2 cellular contexts compared by ENCODE assay signal in the genomic region with DNA sequence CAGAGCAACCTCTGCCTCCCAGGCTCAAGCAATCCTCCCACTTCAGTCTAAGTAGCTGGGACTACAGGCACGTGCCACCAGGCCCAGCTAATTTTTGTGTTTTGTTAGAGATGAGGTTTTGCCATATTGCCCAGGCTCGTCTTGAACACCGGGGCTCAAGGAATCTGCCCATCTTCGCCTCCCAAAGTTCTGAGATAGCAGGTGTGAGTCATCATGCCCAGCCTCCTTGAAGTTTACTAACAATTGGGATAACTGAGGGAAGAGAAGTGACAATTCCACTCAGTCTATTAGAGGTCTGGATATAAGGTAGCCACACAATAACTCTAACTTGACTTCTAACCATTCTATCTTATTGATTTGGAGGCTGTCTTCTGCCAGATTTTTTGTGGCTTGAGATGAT.
TF ChIP-seq lines count a peak whose summit lies in the region.

No MANE protein-coding gene starts in this region.

TF ChIP-seq in IMR-90, 13 proteins besides CTCF, POLR2A, EP300 and RAD21:
- TF ChIP-seq, protein P1, sequence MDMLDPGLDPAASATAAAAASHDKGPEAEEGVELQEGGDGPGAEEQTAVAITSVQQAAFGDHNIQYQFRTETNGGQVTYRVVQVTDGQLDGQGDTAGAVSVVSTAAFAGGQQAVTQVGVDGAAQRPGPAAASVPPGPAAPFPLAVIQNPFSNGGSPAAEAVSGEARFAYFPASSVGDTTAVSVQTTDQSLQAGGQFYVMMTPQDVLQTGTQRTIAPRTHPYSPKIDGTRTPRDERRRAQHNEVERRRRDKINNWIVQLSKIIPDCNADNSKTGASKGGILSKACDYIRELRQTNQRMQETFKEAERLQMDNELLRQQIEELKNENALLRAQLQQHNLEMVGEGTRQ (IDR thresholded peaks at IDR 0.05; ENCODE audit: low read depth, low read length) = no peak
- TF ChIP-seq FOS (IDR thresholded peaks at IDR 0.05; ENCODE audit: low read depth, low read length) (no peak), CHD1 (IDR thresholded peaks at IDR 0.05; ENCODE audit: low read depth, low read length) (no peak), MAFK (IDR thresholded peaks at IDR 0.05; ENCODE audit: low read depth, low read length) (no peak), MAZ (IDR thresholded peaks at IDR 0.05; ENCODE audit: borderline replicate concordance, low read depth, low read length) (no peak), CEBPB (IDR thresholded peaks at IDR 0.05; ENCODE audit: low read depth, low read length) (no peak), RFX5 (IDR thresholded peaks at IDR 0.05; ENCODE audit: low read depth, low read length) (no peak), SMC3 (IDR thresholded peaks at IDR 0.05; ENCODE audit: low read depth, low read length) (no peak), NFE2L2 (IDR thresholded peaks at IDR 0.05; ENCODE audit: low read depth, low read length) (no peak), RCOR1 (IDR thresholded peaks at IDR 0.05; ENCODE audit: insufficient replicate concordance, low read length) (no peak), BHLHE40 (IDR thresholded peaks at IDR 0.05; ENCODE audit: low read depth, low read length) (no peak), MXI1 (IDR thresholded peaks at IDR 0.05; ENCODE audit: borderline replicate concordance, low read depth, low read length) (no peak)
- TF ChIP-seq, protein P2, sequence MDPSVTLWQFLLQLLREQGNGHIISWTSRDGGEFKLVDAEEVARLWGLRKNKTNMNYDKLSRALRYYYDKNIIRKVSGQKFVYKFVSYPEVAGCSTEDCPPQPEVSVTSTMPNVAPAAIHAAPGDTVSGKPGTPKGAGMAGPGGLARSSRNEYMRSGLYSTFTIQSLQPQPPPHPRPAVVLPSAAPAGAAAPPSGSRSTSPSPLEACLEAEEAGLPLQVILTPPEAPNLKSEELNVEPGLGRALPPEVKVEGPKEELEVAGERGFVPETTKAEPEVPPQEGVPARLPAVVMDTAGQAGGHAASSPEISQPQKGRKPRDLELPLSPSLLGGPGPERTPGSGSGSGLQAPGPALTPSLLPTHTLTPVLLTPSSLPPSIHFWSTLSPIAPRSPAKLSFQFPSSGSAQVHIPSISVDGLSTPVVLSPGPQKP (IDR thresholded peaks at IDR 0.05; ENCODE audit: borderline replicate concordance, low read depth, low read length) = no peak

TF ChIP-seq in GM12878, 131 proteins besides CTCF, POLR2A, EP300 and RAD21:
- TF ChIP-seq EZH2 (IDR thresholded peaks at IDR 0.05; ENCODE audit: borderline replicate concordance, control insufficient read depth, low read depth, low read length) (no peak), BRCA1 (IDR thresholded peaks at IDR 0.05; ENCODE audit: low read depth, low read length) (no peak), MTA3 (IDR thresholded peaks at IDR 0.05; ENCODE audit: borderline replicate concordance, low read length) (no peak), BHLHE40 (IDR thresholded peaks at IDR 0.05; ENCODE audit: borderline replicate concordance in 1 of 2, low read depth in 2 of 2, low read length in 1 of 2) (no peak), ZNF274 (IDR thresholded peaks at IDR 0.05; ENCODE audit: insufficient read depth, insufficient read length) (no peak), CBX5 (IDR thresholded peaks at IDR 0.05; ENCODE audit: low read depth) (no peak), KAT2A (conservative IDR thresholded peaks at IDR 0.05; ENCODE audit: control insufficient read depth, low read depth, low read length) (no peak), POU2F2 (IDR thresholded peaks at IDR 0.05; ENCODE audit: borderline replicate concordance, low read depth, low read length) (no peak), CHD1 (IDR thresholded peaks at IDR 0.05; ENCODE audit: low read depth, low read length) (no peak)
- TF ChIP-seq, protein P3, sequence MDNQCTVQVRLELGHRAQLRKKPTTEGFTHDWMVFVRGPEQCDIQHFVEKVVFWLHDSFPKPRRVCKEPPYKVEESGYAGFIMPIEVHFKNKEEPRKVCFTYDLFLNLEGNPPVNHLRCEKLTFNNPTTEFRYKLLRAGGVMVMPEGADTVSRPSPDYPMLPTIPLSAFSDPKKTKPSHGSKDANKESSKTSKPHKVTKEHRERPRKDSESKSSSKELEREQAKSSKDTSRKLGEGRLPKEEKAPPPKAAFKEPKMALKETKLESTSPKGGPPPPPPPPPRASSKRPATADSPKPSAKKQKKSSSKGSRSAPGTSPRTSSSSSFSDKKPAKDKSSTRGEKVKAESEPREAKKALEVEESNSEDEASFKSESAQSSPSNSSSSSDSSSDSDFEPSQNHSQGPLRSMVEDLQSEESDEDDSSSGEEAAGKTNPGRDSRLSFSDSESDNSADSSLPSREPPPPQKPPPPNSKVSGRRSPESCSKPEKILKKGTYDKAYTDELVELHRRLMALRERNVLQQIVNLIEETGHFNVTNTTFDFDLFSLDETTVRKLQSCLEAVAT (IDR thresholded peaks at IDR 0.05) = no peak
- TF ChIP-seq, protein P4, sequence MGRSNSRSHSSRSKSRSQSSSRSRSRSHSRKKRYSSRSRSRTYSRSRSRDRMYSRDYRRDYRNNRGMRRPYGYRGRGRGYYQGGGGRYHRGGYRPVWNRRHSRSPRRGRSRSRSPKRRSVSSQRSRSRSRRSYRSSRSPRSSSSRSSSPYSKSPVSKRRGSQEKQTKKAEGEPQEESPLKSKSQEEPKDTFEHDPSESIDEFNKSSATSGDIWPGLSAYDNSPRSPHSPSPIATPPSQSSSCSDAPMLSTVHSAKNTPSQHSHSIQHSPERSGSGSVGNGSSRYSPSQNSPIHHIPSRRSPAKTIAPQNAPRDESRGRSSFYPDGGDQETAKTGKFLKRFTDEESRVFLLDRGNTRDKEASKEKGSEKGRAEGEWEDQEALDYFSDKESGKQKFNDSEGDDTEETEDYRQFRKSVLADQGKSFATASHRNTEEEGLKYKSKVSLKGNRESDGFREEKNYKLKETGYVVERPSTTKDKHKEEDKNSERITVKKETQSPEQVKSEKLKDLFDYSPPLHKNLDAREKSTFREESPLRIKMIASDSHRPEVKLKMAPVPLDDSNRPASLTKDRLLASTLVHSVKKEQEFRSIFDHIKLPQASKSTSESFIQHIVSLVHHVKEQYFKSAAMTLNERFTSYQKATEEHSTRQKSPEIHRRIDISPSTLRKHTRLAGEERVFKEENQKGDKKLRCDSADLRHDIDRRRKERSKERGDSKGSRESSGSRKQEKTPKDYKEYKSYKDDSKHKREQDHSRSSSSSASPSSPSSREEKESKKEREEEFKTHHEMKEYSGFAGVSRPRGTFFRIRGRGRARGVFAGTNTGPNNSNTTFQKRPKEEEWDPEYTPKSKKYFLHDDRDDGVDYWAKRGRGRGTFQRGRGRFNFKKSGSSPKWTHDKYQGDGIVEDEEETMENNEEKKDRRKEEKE (IDR thresholded peaks at IDR 0.05) = no peak
